26 cellular contexts compared by ENCODE assay signal in the genomic region with DNA sequence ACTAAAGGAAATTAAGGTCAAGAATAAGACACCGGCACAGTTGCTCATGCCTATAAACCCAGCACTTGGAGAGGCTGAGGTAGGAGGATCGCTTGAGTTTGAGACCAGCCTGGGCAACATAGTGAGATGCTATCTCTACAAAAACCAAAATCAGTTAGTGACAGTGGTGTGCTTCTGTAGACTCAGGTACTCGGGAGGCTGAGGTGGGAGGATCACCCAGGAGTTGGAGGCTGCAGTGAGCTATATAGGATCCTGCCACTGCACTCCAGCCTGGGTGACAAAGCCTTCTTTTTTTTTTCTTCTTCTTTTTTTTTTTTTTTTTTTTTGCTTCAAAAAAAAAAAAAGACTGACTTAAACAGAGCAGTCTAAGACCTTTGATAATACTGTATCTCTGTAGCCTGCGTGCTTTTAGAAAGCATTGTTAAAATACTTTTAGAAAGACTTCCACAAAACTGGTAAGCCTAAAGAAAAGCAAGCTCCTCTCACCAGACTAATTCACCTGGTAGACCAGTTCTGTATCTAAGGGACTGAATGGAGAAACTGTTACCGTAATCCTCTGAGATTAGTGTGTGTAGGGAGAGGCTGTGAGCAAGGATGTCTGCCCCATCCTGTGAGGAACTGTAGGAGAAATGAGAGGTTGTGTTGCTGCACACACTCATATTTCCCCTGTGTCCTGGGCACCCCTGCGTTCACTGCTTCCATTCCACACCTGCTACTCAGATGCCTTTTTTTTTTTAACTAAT. TPM values are rescaled to one million over a fixed set of nuclear protein-coding genes. Genes with fewer than 3 reads are reported as not detected.
DNase-seq lines count a peak whose midpoint lies in the region; ATAC-seq, FAIRE-seq and TF ChIP-seq lines count a peak whose summit lies in the region.
"Had no signal": no experiment of that assay in that cellular context is flagged by ENCODE, and none has a peak within 500 bp of the region (broad histone marks: within the 10 kb centered on the region; RNA-seq: fewer than 3 reads in every experiment).

No MANE protein-coding gene starts in this region.

- BruUV-seq in GM12878 (replicated peaks; lab: Mats Ljungman, UMichigan): no TSS peak

- H3K4me3 Mint-ChIP-seq in CD4-positive, CD25-positive, alpha-beta regulatory T cell: no peak overlapping the region
- H3K4me3 Mint-ChIP-seq: activated naive CD4-positive, alpha-beta T cell treated with anti-CD3 and anti-CD28 coated beads, Interleukin-2, amount 50 U/mL, for 24 hours; T-helper 1 cell treated with Interleukin-12 subunit alpha and Interleukin-12 subunit beta and Interleukin-4 antibody, amounts not matched to agents 30 μg/mL and 1 μg/mL, for 36 hours had no signal

- RAD21 ChIA-PET in GM12878 (lab: Charles Lee; ENCODE audit: unreplicated experiment): no interaction called here

- no peak for DNase-seq in CD4-positive, CD25-positive, alpha-beta regulatory T cell
- DNase-seq in D721Med (ENCODE audit: insufficient read length, low spot score) (peak; percentile 54), GM12878 (ENCODE audit: low read depth, low spot score) (no peak), mesenchymal stem cell (no peak), DMS 273 (lab: John Stamatoyannopoulos, UW; ENCODE audit: unreplicated experiment) (no peak), LoVo (ENCODE audit: low spot score) (no peak)
- DNase-seq: DMS 273 treated with DMSO at 0.1 percent for 48 hours; effector CD4-positive, alpha-beta T cell; GOT3; KBM-7; left colon; MG63; NCI-H2029 treated with DMSO at 0.1 percent for 48 hours; NCI-H774; nucleus accumbens; stimulated activated CD4-positive, alpha-beta T cell treated with anti-CD3 and anti-CD28 coated beads, Interleukin-15, amount 100 ng/mL, for 24 hours; stimulated activated naive CD4-positive, alpha-beta T cell treated with Interleukin-2 at 50 U/mL for 16 hours had no signal

- no peak overlapping the region for H2BK5ac ChIP-seq in mesenchymal stem cell (ENCODE audit: low read depth, low read length, poor library complexity, severe bottlenecking)

- H3K27ac Mint-ChIP-seq in CD4-positive, CD25-positive, alpha-beta regulatory T cell: peak overlapping the region; percentile 3 to 54 (median 5)
- H3K27ac Mint-ChIP-seq: activated naive CD4-positive, alpha-beta T cell treated with anti-CD3 and anti-CD28 coated beads, Interleukin-2, amount 50 U/mL, for 24 hours; T-helper 1 cell treated with Interleukin-12 subunit alpha and Interleukin-12 subunit beta and Interleukin-4 antibody, amounts not matched to agents 30 μg/mL and 1 μg/mL, for 36 hours had no signal

- in situ Hi-C loops in GM12878 (cut with MboI): loop anchor here (25.0 kb wide), 1 partner anchor 1292 kb away; the partner anchor contains the start of gene VAPA

- no peaks in the 10 kb centered on the region for H3K27me3 ChIP-seq in CD4-positive, CD25-positive, alpha-beta regulatory T cell (ENCODE audit: control insufficient read depth, insufficient read depth, low read length)
- no peaks in the 10 kb centered on the region for H3K27me3 ChIP-seq in GM12878 (replicated peaks in 1 of 2; ENCODE audit: control insufficient read depth in 2 of 2, insufficient read depth in 2 of 2, low read length in 1 of 2)
- H3K27me3 ChIP-seq in mesenchymal stem cell (ENCODE audit: control insufficient read depth in 1 of 2, insufficient read depth in 1 of 2, low read length in 2 of 2): no peaks in the 10 kb centered on the region
- H3K27me3 ChIP-seq: breast epithelium, MG63 had no signal

- H3K14ac ChIP-seq in mesenchymal stem cell (ENCODE audit: low read length in 2 of 2): peak overlapping the region in 1 of 2 experiments; percentile 14

- no peak overlapping the region for H4K8ac ChIP-seq in mesenchymal stem cell (ENCODE audit: low read length)

- no peak overlapping the region for H3K18ac ChIP-seq in mesenchymal stem cell (ENCODE audit: low read depth in 1 of 2, low read length in 2 of 2)

- FAIRE-seq in D721Med (lab: Jason Lieb, UNC): no peak
- FAIRE-seq in GM12878 (lab: Jason Lieb, UNC): no peak
- FAIRE-seq: TTC549, urothelium cell line had no signal

- H3K27me3 Mint-ChIP-seq in CD4-positive, CD25-positive, alpha-beta regulatory T cell: no peaks in the 10 kb centered on the region
- H3K27me3 Mint-ChIP-seq: activated naive CD4-positive, alpha-beta T cell treated with anti-CD3 and anti-CD28 coated beads, Interleukin-2, amount 50 U/mL, for 24 hours had no signal

- peaks cover 33 to 90% (median 66%) of the 10 kb centered on the region in 4 donors for H3K4me1 Mint-ChIP-seq in CD4-positive, CD25-positive, alpha-beta regulatory T cell

- H3K79me2 ChIP-seq in GM12878 (ENCODE audit: control insufficient read depth, insufficient read depth, low read length): peaks cover 73% of the 10 kb centered on the region

- peaks cover 9% of the 10 kb centered on the region for H3K36me3 ChIP-seq in CD4-positive, CD25-positive, alpha-beta regulatory T cell (ENCODE audit: control insufficient read depth, insufficient read depth, low read length)
- H3K36me3 ChIP-seq in GM12878 (ENCODE audit: control insufficient read depth in 2 of 2, insufficient read depth in 2 of 2, low read length in 1 of 2): peaks cover 0 to 2% of the 10 kb centered on the region in 2 experiments; a peak in 2 of 4 replicates
- peaks cover 0 to 9% of the 10 kb centered on the region in 2 experiments for H3K36me3 ChIP-seq in mesenchymal stem cell (ENCODE audit: control insufficient read depth in 1 of 2, insufficient read depth in 2 of 2, low read depth in 1 of 2, low read length in 2 of 2)
- H3K36me3 ChIP-seq: breast epithelium, thoracic aorta had no signal

- H2BK120ac ChIP-seq in mesenchymal stem cell (ENCODE audit: low read depth, low read length): no peak overlapping the region

- H4K20me1 ChIP-seq in GM12878 (ENCODE audit: control insufficient read depth, insufficient read depth): no peaks in the 10 kb centered on the region; the same call in 1 of the 2 replicates

- TF ChIP-seq RAD21 in GM12878 (IDR thresholded peaks at IDR 0.05; ENCODE audit: insufficient read depth, low read depth, low read length): no peak

- H3K9me3 Mint-ChIP-seq in CD4-positive, CD25-positive, alpha-beta regulatory T cell: peaks cover 0 to 13% (median 0%) of the 10 kb centered on the region in 7 donors
- H3K9me3 Mint-ChIP-seq: T-helper 1 cell treated with Interleukin-12 subunit alpha and Interleukin-12 subunit beta and Interleukin-4 antibody, amounts not matched to agents 30 μg/mL and 1 μg/mL, for 36 hours had no signal

- H3K36me3 Mint-ChIP-seq in CD4-positive, CD25-positive, alpha-beta regulatory T cell: peaks cover 43% of the 10 kb centered on the region

- H3K4me1 ChIP-seq in CD4-positive, CD25-positive, alpha-beta regulatory T cell (ENCODE audit: control insufficient read depth, insufficient read depth, low read length, poor library complexity, severe bottlenecking): peaks cover 24% of the 10 kb centered on the region
- H3K4me1 ChIP-seq in GM12878 (ENCODE audit: control insufficient read depth, insufficient read depth, low read length) (peaks cover 8% of the 10 kb centered on the region), mesenchymal stem cell (ENCODE audit: control insufficient read depth, insufficient read depth, low read depth, low read length) (peaks cover 8% of the 10 kb centered on the region)

- peaks cover 22% of the 10 kb centered on the region for H3K79me1 ChIP-seq in mesenchymal stem cell (replicated peaks; ENCODE audit: low read length, poor library complexity, severe bottlenecking)

- H3K4me3 ChIP-seq in CD4-positive, CD25-positive, alpha-beta regulatory T cell (ENCODE audit: low read depth, low read length): no peak overlapping the region
- H3K4me3 ChIP-seq in GM12878 (no peak overlapping the region), mesenchymal stem cell (ENCODE audit: insufficient read depth in 1 of 2, low read depth in 1 of 2, low read length in 2 of 2) (no peak overlapping the region)
- H3K4me3 ChIP-seq: breast epithelium, MG63, thoracic aorta had no signal

- TF ChIP-seq EP300 in GM12878 (IDR thresholded peaks at IDR 0.05; ENCODE audit: borderline replicate concordance in 1 of 2, control insufficient read depth in 1 of 2, low read depth in 2 of 2, low read length in 2 of 2): no peak

- CTCF ChIA-PET in GM12878 (lab: Yijun Ruan, JAX): no interaction called here

- H2AK5ac ChIP-seq in mesenchymal stem cell (ENCODE audit: low read length, severe bottlenecking): no peak overlapping the region

- peak; percentile 38 for TF ChIP-seq POLR2A in GM12878 (IDR thresholded peaks at IDR 0.05; ENCODE audit: low read depth, low read length)

- H2BK15ac ChIP-seq in mesenchymal stem cell (ENCODE audit: low read depth, poor library complexity, severe bottlenecking): peak overlapping the region; percentile 20

- 90% methylated on average over 6 of the region's 6 CpGs for WGBS in GM12878 (ENCODE audit: insufficient coverage, insufficient replicate concordance, low lambda C conversion rate, missing lambda C conversion rate)
- WGBS in mesenchymal stem cell: 98% methylated on average over 4 of the region's 6 CpGs

- H3K4me2 ChIP-seq in GM12878 (ENCODE audit: control insufficient read depth, insufficient read depth) (no peak overlapping the region), mesenchymal stem cell (ENCODE audit: low read length, poor library complexity, severe bottlenecking) (no peak overlapping the region)

- H3K9ac ChIP-seq in GM12878 (ENCODE audit: control insufficient read depth, insufficient read depth, low read length) (no peak overlapping the region), mesenchymal stem cell (ENCODE audit: low read length) (no peak overlapping the region)

- H3K9me3 ChIP-seq in CD4-positive, CD25-positive, alpha-beta regulatory T cell (ENCODE audit: control insufficient read depth in 2 of 2, low read length in 2 of 2): no peaks in the 10 kb centered on the region
- H3K9me3 ChIP-seq in GM12878 (replicated peaks; ENCODE audit: control insufficient read depth, insufficient read depth, low read length): peaks cover 7% of the 10 kb centered on the region; the same call in 2 of the 3 replicates
- no peaks in the 10 kb centered on the region for H3K9me3 ChIP-seq in mesenchymal stem cell (ENCODE audit: control insufficient read depth, low read length)
- H3K9me3 ChIP-seq: breast epithelium, MG63, thoracic aorta had no signal

- POLR2A ChIA-PET in GM12878 (lab: Charles Lee): no interaction called here

- H3K4ac ChIP-seq in mesenchymal stem cell (ENCODE audit: low read depth in 1 of 2, low read length in 2 of 2): no peak overlapping the region

- no peak for ATAC-seq in CD4-positive, CD25-positive, alpha-beta regulatory T cell (ENCODE audit: low read depth in 2 of 2)
- ATAC-seq in GM12878 (no peak), HG03457 (IDR thresholded peaks at IDR 0.05; ENCODE audit: unreplicated experiment) (no peak)
- ATAC-seq: left colon had no signal

- TF ChIP-seq CTCF in D721Med (IDR thresholded peaks at IDR 0.05; ENCODE audit: insufficient read depth, missing control alignments) (no peak), GM12878 (IDR thresholded peaks at IDR 0.05 in 2 of 3, conservative IDR thresholded peaks at IDR 0.05 in 1 of 3; ENCODE audit: control insufficient read depth in 2 of 3, extremely low read depth in 1 of 3, insufficient read depth in 1 of 3, low read depth in 3 of 3, low read length in 3 of 3) (no peak)

- SMC1A ChIA-PET in GM12878 (lab: Charles Lee; ENCODE audit: uncharacterized antibody, unreplicated experiment): interaction anchor here (1.0 kb wide), 1 partner anchor 16 kb away, joined by 3 read pairs; no protein-coding TSS in a partner anchor

- H2BK12ac ChIP-seq in mesenchymal stem cell (ENCODE audit: low read length in 2 of 2): no peak overlapping the region

- no peak overlapping the region for H4K91ac ChIP-seq in mesenchymal stem cell (ENCODE audit: low read length)

- no peak overlapping the region for H3K27ac ChIP-seq in CD4-positive, CD25-positive, alpha-beta regulatory T cell (ENCODE audit: insufficient read depth, low read length, poor library complexity, severe bottlenecking)
- H3K27ac ChIP-seq in GM12878 (ENCODE audit: control insufficient read depth, insufficient read depth): no peak overlapping the region
- H3K27ac ChIP-seq in mesenchymal stem cell (ENCODE audit: low read length, poor library complexity, severe bottlenecking): no peak overlapping the region
- H3K27ac ChIP-seq: breast epithelium, epithelial cell of prostate, RWPE1, thoracic aorta had no signal

- H2AFZ ChIP-seq in GM12878 (ENCODE audit: control insufficient read depth, low read depth, low read length) (no peak overlapping the region), mesenchymal stem cell (ENCODE audit: low read depth, low read length) (no peak overlapping the region)

- no peak overlapping the region for H3K23ac ChIP-seq in mesenchymal stem cell (ENCODE audit: low read length in 2 of 2)

- intact Hi-C loops in GM12878 (cut with micrococcal nuclease; ENCODE audit: unreplicated experiment): no loop called here

RNA-seq across cellular contexts. Expression of gene RAB12, which starts 10.8 kb away (rescaled TPM):
- 19.4 TPM for total RNA-seq in CD4-positive, CD25-positive, alpha-beta regulatory T cell
- polyA plus RNA-seq in CD4-positive, CD25-positive, alpha-beta regulatory T cell: under 1 TPM in 2 of 4 donors, not detected in 2; 0.32 to 0.46 TPM
- total RNA-seq in GM12878 (2013; cell fraction: nucleolus; rRNA removed): 150 and 166 TPM in 2 replicates
- total RNA-seq in GM12878 (2014; rRNA removed): 16.9 and 20.1 TPM in 2 replicates
- total RNA-seq in GM12878 (2014; rRNA removed; fragmentation: Illumina TruSeq; extraction: Trizol): 18.5 and 19.5 TPM in 2 replicates
- total RNA-seq in GM12878 (2021): 13.0 and 13.5 TPM in 2 replicates
- 8.8 TPM for polyA plus RNA-seq in GM12878 (2011; ENCODE audit: low read depth)
- polyA plus RNA-seq in GM12878 (2011; rRNA removed): 29.8 and 52.8 TPM in 2 replicates
- 5.7 and 7.9 TPM in 2 replicates for polyA plus RNA-seq in GM12878 (2011; cell fraction: cytosol; rRNA removed)
- 64.4 and 67.3 TPM in 2 replicates for polyA plus RNA-seq in GM12878 (2011; cell fraction: nucleus; rRNA removed)
- 15.3 and 18.3 TPM in 2 replicates for polyA plus RNA-seq in GM12878 (2012)
- polyA plus RNA-seq in GM12878 (2014; fragmentation: Illumina TruSeq; extraction: Trizol): 17.2 and 23.9 TPM in 2 replicates
- polyA plus RNA-seq in GM12878 (2014; fragmentation: Nextera tagmentation; extraction: Ambion mirVana): 1 to 10 TPM in 1 of 2 experiments, under 1 TPM in 1; 0.72 to 1.5 TPM
- polyA plus RNA-seq in GM12878 (2014; rRNA removed): 12.9 and 15.0 TPM in 2 replicates
- polyA plus RNA-seq in GM12878 (2016; fragmentation: Nextera tagmentation; extraction: Ambion mirVana): 1 to 10 TPM in 1 of 2 experiments, under 1 TPM in 1; 0.71 to 2.4 TPM
- 14.5 and 18.9 TPM in 2 replicates for polyA minus RNA-seq in GM12878 (2011; rRNA and poly(A)+ RNA removed)
- 6.3 and 7.4 TPM in 2 replicates for polyA minus RNA-seq in GM12878 (2011; cell fraction: cytosol; rRNA and poly(A)+ RNA removed)
- 24.9 and 26.2 TPM in 2 replicates for polyA minus RNA-seq in GM12878 (2011; cell fraction: nucleus; rRNA and poly(A)+ RNA removed)
- 29.5 TPM for polyA plus RNA-seq in mesenchymal stem cell (2013, experiment 1 of 2)
- polyA plus RNA-seq in mesenchymal stem cell (2013, experiment 2 of 2): 30.1 TPM
